In genomic region chr1:224052767-224053166, GRCh38 we compare ENCODE assay signal across 17 cellular contexts.
DNase-seq lines count a peak whose midpoint lies in the region; ATAC-seq, FAIRE-seq and TF ChIP-seq lines count a peak whose summit lies in the region.
"Had no signal": no experiment of that assay in that cellular context is flagged by ENCODE, and none has a peak within 500 bp of the region (broad histone marks: within the 10 kb centered on the region; RNA-seq: fewer than 3 reads in every experiment).

No MANE protein-coding gene starts in this region.

- H3K4me1 ChIP-seq in pancreas (no peaks in the 10 kb centered on the region), ovary (ENCODE audit: insufficient read depth) (no peaks in the 10 kb centered on the region), upper lobe of left lung (no peaks in the 10 kb centered on the region)
- H3K4me1 ChIP-seq: vagina had no signal

- FAIRE-seq in pancreas (lab: Jason Lieb, UNC) = no peak
- FAIRE-seq: endometrium had no signal

- no peak for ATAC-seq in pancreas
- ATAC-seq in upper lobe of left lung (ENCODE audit: low FRiP score in 2 of 2) = no peak
- ATAC-seq: left ventricle myocardium superior; stimulated activated naive CD8-positive, alpha-beta T cell treated with anti-CD3 and anti-CD28 coated beads, Interleukin-15, Interleukin-2, amounts not matched to agents 100 U/mL and 50 U/mL, for 24 hours had no signal

- no peak for TF ChIP-seq POLR2A in ovary (IDR thresholded peaks at IDR 0.05)
- no peak for TF ChIP-seq POLR2A in upper lobe of left lung (IDR thresholded peaks at IDR 0.05)

- no peak overlapping the region for H3K4me3 ChIP-seq in cardiac fibroblast (replicated peaks in 1 of 2; ENCODE audit: low read depth in 2 of 2, low read length in 2 of 2)
- H3K4me3 ChIP-seq in pancreas = no peak overlapping the region
- no peak overlapping the region for H3K4me3 ChIP-seq in ovary
- no peak overlapping the region for H3K4me3 ChIP-seq in upper lobe of left lung
- H3K4me3 ChIP-seq: SJSA1, vagina had no signal

- H3K27me3 ChIP-seq in pancreas (no peaks in the 10 kb centered on the region), ovary (no peaks in the 10 kb centered on the region), upper lobe of left lung (no peaks in the 10 kb centered on the region)
- H3K27me3 ChIP-seq: SJSA1, vagina had no signal

- TF ChIP-seq CTCF in cardiac fibroblast (IDR thresholded peaks at IDR 0.05; ENCODE audit: low read depth, low read length) = no peak
- TF ChIP-seq CTCF in pancreas (IDR thresholded peaks at IDR 0.05) = no peak
- no peak for TF ChIP-seq CTCF in ovary (IDR thresholded peaks at IDR 0.05)
- TF ChIP-seq CTCF in upper lobe of left lung (IDR thresholded peaks at IDR 0.05) = no peak

- H3K36me3 ChIP-seq in pancreas = no peaks in the 10 kb centered on the region
- H3K36me3 ChIP-seq in ovary = no peaks in the 10 kb centered on the region
- H3K36me3 ChIP-seq in upper lobe of left lung = no peaks in the 10 kb centered on the region
- H3K36me3 ChIP-seq: SJSA1, vagina had no signal

- WGBS in pancreas, 2 donors = 86 to 92% methylated on average over 3 of the region's 3 CpGs
- WGBS in ovary, 3 donors = 80 to 87% (median 81%) methylated on average over 3 of the region's 3 CpGs
- WGBS in upper lobe of left lung, 2 donors = 68 to 77% methylated on average over 3 of the region's 3 CpGs

- H3K27ac ChIP-seq in pancreas = no peak overlapping the region
- no peak overlapping the region for H3K27ac ChIP-seq in ovary
- H3K27ac ChIP-seq in upper lobe of left lung = no peak overlapping the region
- H3K27ac ChIP-seq: SJSA1, vagina had no signal

- DNase-seq in Daoy (ENCODE audit: low read depth) (peak; percentile 64), NCI-H69 (lab: John Stamatoyannopoulos, UW) (peak; percentile 10), cardiac fibroblast (ENCODE audit: low read depth in 2 of 2) (peak; percentile 15 to 84), lung microvascular endothelial cell (ENCODE audit: low read depth in 2 of 2) (peak; percentile 95 to 97), pancreas (no peak), ovary (no peak), upper lobe of left lung (no peak), HK-2 (ENCODE audit: unreplicated experiment) (no peak)
- DNase-seq: activated gamma-delta T cell treated with Interleukin-2 at 50 U/mL for 16 hours; caudate nucleus; CD4-positive, alpha-beta memory T cell; left ventricle myocardium superior; NCI-H187 treated with DMSO at 0.1 percent for 48 hours; stimulated activated naive CD8-positive, alpha-beta T cell treated with anti-CD3 and anti-CD28 coated beads, Interleukin-15, Interleukin-2, amounts not matched to agents 100 U/mL and 50 U/mL, for 24 hours had no signal

- TF ChIP-seq EP300 in ovary (IDR thresholded peaks at IDR 0.05) (no peak), upper lobe of left lung (IDR thresholded peaks at IDR 0.05) (no peak)

- intact Hi-C loops in pancreas (cut with DNase I) (no loop called here), ovary (cut with DNase I) (no loop called here)

- H3K9me3 ChIP-seq in pancreas (no peaks in the 10 kb centered on the region), ovary (no peaks in the 10 kb centered on the region), upper lobe of left lung (no peaks in the 10 kb centered on the region)
- H3K9me3 ChIP-seq: SJSA1, vagina had no signal

Comparison
In these comparisons a context has a peak if more than half of its experiments do, and no peak if none do; other contexts are left out.
1. DNase-seq: peak in Daoy (single experiment), NCI-H69 (single experiment), cardiac fibroblast (2 of 2) and lung microvascular endothelial cell (2 of 2); none in pancreas (0 of 6), ovary (0 of 5), upper lobe of left lung (0 of 2) and HK-2 (single experiment).